ENCODE assay signal across 8 cellular contexts in the genomic region with DNA sequence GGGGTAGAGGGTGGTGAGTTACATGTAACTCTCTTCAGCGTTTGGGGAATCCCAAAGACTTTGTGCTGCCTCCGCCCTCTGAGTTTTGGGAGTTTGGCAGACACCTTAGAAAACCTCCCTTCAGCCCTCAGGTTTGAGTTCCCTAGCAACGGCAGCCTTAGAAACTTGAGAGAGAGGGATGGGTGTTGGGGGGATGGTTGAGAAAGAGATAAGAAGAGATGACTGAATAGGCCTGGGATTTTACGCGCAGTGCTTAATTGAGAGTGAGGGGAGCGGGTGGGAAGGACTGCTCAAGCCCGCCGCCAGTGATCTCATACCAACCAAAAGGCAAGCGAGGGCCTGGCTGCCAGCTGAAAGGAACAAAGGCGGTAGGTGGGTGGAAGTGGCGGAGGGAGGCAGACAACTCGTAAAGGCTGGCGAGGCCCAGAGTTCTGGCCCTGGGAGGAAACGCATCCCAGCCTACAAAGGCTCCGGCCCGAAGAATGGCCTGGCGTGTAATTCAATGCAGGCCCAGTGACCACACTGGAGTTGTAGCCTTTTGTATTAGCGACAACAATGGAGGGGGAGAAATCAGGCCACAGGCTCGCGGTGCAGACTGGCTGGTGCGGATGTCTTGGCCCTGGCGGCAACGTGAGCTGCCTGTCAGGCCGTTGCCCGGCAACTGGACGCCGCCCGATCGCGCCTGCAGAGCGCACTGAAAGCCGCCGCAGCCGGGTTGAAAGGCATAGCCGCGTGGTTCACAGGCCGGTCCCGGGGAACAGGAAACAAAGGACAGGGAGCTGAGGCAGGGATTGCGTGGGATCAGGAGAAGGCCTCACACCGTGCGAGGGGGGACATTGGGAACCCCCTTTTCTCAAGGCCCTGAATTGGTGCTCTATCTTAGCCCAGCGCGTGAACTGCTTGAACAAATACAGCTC. TPM values are rescaled to one million over a fixed set of nuclear protein-coding genes. Genes with fewer than 3 reads are reported as not detected.
DNase-seq lines count a peak whose midpoint lies in the region; ATAC-seq and TF ChIP-seq lines count a peak whose summit lies in the region.

No MANE protein-coding gene starts in this region.

- in situ Hi-C loops in astrocyte of the spinal cord (cut with HindIII; ENCODE audit: low sequenced_read_pairs): no loop called here

- no peaks in the 10 kb centered on the region for H3K36me3 ChIP-seq in iPS DF 6.9 (ENCODE audit: control insufficient read depth, insufficient read depth, low read length)
- H3K36me3 ChIP-seq in rectal smooth muscle tissue (ENCODE audit: control insufficient read depth, insufficient read depth, low read length): no peaks in the 10 kb centered on the region
- H3K36me3 ChIP-seq in A673 (ENCODE audit: insufficient read depth, low read length, poor library complexity, severe bottlenecking): no peaks in the 10 kb centered on the region

- no TSS peak for BruUV-seq in A673 (replicated peaks; lab: Mats Ljungman, UMichigan)

- DNase-seq in CD4-positive, alpha-beta T cell: peak in 5 of 10 experiments; percentile 5 to 53 (median 23)
- peak; percentile 25 for DNase-seq in HFF-Myc (ENCODE audit: extremely low read depth, low read depth)
- DNase-seq in NCI-H510A treated with DMSO at 0.1 percent for 48 hours (lab: John Stamatoyannopoulos, UW): peak; percentile 78
- peak; percentile 68 for DNase-seq in astrocyte of the spinal cord (ENCODE audit: low read depth, low spot score)
- DNase-seq in iPS DF 6.9 (ENCODE audit: low read depth, low spot score): peak; percentile 78
- no peak for DNase-seq in A673 (ENCODE audit: low spot score)
- DNase-seq in NOMO-1 treated with DMSO at 0.1 percent for 48 hours (lab: John Stamatoyannopoulos, UW; ENCODE audit: unreplicated experiment): no peak

- CTCF ChIA-PET in CD4-positive, alpha-beta T cell (lab: Charles Lee): no interaction called here
- CTCF ChIA-PET in A673 (lab: Charles Lee): no interaction called here

- H3K4me3 Mint-ChIP-seq in CD4-positive, alpha-beta T cell: peak overlapping the region; percentile 34

- H3K27ac Mint-ChIP-seq in CD4-positive, alpha-beta T cell: no peak overlapping the region

- peaks cover 8% of the 10 kb centered on the region for H3K4me1 Mint-ChIP-seq in CD4-positive, alpha-beta T cell (ENCODE audit: low read depth)

- H3K9me3 Mint-ChIP-seq in CD4-positive, alpha-beta T cell: no peaks in the 10 kb centered on the region

- intact Hi-C loops in CD4-positive, alpha-beta T cell (cut with DNase I, micrococcal nuclease): no loop called here
- intact Hi-C loops in A673 (cut with micrococcal nuclease; ENCODE audit: unreplicated experiment): no loop called here

- no peak for ATAC-seq in CD4-positive, alpha-beta T cell (ENCODE audit: poor library complexity)

- TF ChIP-seq CTCF in CD4-positive, alpha-beta T cell (IDR thresholded peaks at IDR 0.05): no peak
- TF ChIP-seq CTCF in HFF-Myc (IDR thresholded peaks at IDR 0.05; ENCODE audit: low read depth, low read length, missing control alignments) (no peak), astrocyte of the spinal cord (IDR thresholded peaks at IDR 0.05; ENCODE audit: low read depth, low read length) (no peak), A673 (conservative IDR thresholded peaks at IDR 0.05; ENCODE audit: low read depth, low read length) (no peak)

- no peak overlapping the region for H3K9ac ChIP-seq in rectal smooth muscle tissue (ENCODE audit: low read length)

- POLR2A ChIA-PET in CD4-positive, alpha-beta T cell (lab: Charles Lee): interaction anchor here (1.3 to 1.4 kb wide), 2 partner anchors 15 to 106 kb away, joined by 3 read pairs; no protein-coding TSS in a partner anchor
- POLR2A ChIA-PET in A673 (lab: Charles Lee; ENCODE audit: low non-redundant PET): no interaction called here

- no CpG with 5 or more reads among the region's 43 CpGs for WGBS in iPS DF 6.9 (ENCODE audit: insufficient coverage, insufficient read length)

- H3K36me3 Mint-ChIP-seq in CD4-positive, alpha-beta T cell (ENCODE audit: low read depth): no peaks in the 10 kb centered on the region

- no peaks in the 10 kb centered on the region for H3K27me3 ChIP-seq in CD4-positive, alpha-beta T cell (ENCODE audit: control insufficient read depth, insufficient read depth, low read length)
- no peaks in the 10 kb centered on the region for H3K27me3 ChIP-seq in iPS DF 6.9 (ENCODE audit: control insufficient read depth, insufficient read depth, low read length)
- no peaks in the 10 kb centered on the region for H3K27me3 ChIP-seq in rectal smooth muscle tissue (ENCODE audit: control insufficient read depth, insufficient read depth, low read length)
- H3K27me3 ChIP-seq in A673 (replicated peaks; ENCODE audit: insufficient read depth, low read depth, low read length, poor library complexity): no peaks in the 10 kb centered on the region

- H3K4me1 ChIP-seq in iPS DF 6.9 (ENCODE audit: control insufficient read depth, insufficient read depth, low read length): no peaks in the 10 kb centered on the region; the same call in 1 of the 2 replicates
- no peaks in the 10 kb centered on the region for H3K4me1 ChIP-seq in rectal smooth muscle tissue (ENCODE audit: control insufficient read depth, insufficient read depth, low read length)
- H3K4me1 ChIP-seq in A673 (ENCODE audit: insufficient read depth, low read length, poor library complexity, severe bottlenecking): no peaks in the 10 kb centered on the region

- no peak overlapping the region for H3K27ac ChIP-seq in CD4-positive, alpha-beta T cell (ENCODE audit: low read depth, low read length)
- H3K27ac ChIP-seq in iPS DF 6.9 (ENCODE audit: low read length): no peak overlapping the region
- no peak overlapping the region for H3K27ac ChIP-seq in rectal smooth muscle tissue (ENCODE audit: low read depth, low read length)
- H3K27ac ChIP-seq in A673 (ENCODE audit: low read depth, low read length, poor library complexity, severe bottlenecking): no peak overlapping the region

- H3K9me3 ChIP-seq in CD4-positive, alpha-beta T cell (ENCODE audit: control insufficient read depth, low read length): no peaks in the 10 kb centered on the region
- H3K9me3 ChIP-seq in iPS DF 6.9 (ENCODE audit: control insufficient read depth, insufficient read depth, low read length) (no peaks in the 10 kb centered on the region), A673 (ENCODE audit: low read depth, low read length, poor library complexity, severe bottlenecking) (no peaks in the 10 kb centered on the region)

- no peaks in the 10 kb centered on the region for H3K27me3 Mint-ChIP-seq in CD4-positive, alpha-beta T cell

- no peak overlapping the region for H3K4me3 ChIP-seq in HFF-Myc (replicated peaks; ENCODE audit: low read depth, low read length)
- H3K4me3 ChIP-seq in astrocyte of the spinal cord (ENCODE audit: low read depth, low read length): no peak overlapping the region
- H3K4me3 ChIP-seq in iPS DF 6.9 (ENCODE audit: low read length): peak overlapping the region; percentile 13; the same call in 1 of the 2 replicates
- H3K4me3 ChIP-seq in rectal smooth muscle tissue (ENCODE audit: low read length): peak overlapping the region; percentile 39
- no peak overlapping the region for H3K4me3 ChIP-seq in A673 (ENCODE audit: low read depth, low read length, poor library complexity, severe bottlenecking)

RNA-seq across cellular contexts. Expression of a gene that starts 39.9 kb away (rescaled TPM):
- 10 to 100 TPM; 38.2 to 41.7 TPM for total RNA-seq in CD4-positive, alpha-beta T cell
- 61.0 and 63.6 TPM in 2 replicates for total RNA-seq in A673 (2021)

Comparison
In these comparisons a context has a peak if more than half of its experiments do, and no peak if none do; other contexts are left out.
1. DNase-seq: peak in HFF-Myc (single experiment), NCI-H510A treated with DMSO at 0.1 percent for 48 hours (single experiment), astrocyte of the spinal cord (single experiment) and iPS DF 6.9 (single experiment); none in A673 (single experiment) and NOMO-1 treated with DMSO at 0.1 percent for 48 hours (single experiment).
2. H3K4me3 ChIP-seq: peak in iPS DF 6.9 (single experiment) and rectal smooth muscle tissue (single experiment); none in HFF-Myc (single experiment), astrocyte of the spinal cord (single experiment) and A673 (single experiment).